In genomic region chr9:33793496-33793895, GRCh38 we compare ENCODE assay signal across 4 cellular contexts. TPM values are rescaled to one million over a fixed set of nuclear protein-coding genes. Genes with fewer than 3 reads are reported as not detected.
"Had no signal": no experiment of that assay in that cellular context is flagged by ENCODE, and none has a peak within 500 bp of the region (broad histone marks: within the 10 kb centered on the region; RNA-seq: fewer than 3 reads in every experiment).

No MANE protein-coding gene starts in this region.

RNA-seq across cellular contexts. Expression of gene PRSS3, which starts 1.9 kb away (rescaled TPM):
- total RNA-seq: H1, H4, H7, H9 had no signal
